In the genomic region with DNA sequence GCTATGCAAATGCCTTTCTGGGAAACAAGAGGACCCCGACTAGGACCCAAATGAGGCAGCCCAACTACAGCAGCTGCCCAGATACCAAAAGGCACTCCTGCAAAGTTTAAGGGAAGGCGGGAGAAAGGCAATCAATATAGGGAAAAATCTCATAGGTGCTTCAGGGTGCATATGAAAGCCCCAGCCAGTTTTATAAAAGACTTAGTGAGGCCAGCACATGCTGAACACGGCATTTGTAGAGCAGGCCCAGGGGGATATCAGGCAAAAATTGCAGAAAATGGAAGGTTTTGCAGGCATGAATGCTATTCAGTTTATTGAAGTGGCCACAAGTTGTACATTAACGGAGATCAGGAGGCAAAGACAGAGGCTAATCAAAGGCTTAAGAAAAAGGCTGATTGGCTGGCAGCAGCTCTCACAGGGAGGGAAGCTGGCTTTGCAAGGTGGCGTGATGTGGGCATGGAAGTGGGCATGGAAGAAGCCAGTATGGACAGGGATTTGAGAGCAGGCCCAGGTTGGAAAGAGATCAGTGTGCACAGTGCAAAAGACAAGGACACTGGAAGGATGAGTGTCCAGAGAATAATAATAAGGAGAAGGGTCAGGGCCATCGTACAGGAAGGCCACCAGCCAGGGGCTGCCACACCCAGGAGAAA, we compare ENCODE assay signal across 12 cellular contexts. TPM values are rescaled to one million over a fixed set of nuclear protein-coding genes. Genes with fewer than 3 reads are reported as not detected.
DNase-seq lines count a peak whose midpoint lies in the region; ATAC-seq, FAIRE-seq and TF ChIP-seq lines count a peak whose summit lies in the region.
"Had no signal": no experiment of that assay in that cellular context is flagged by ENCODE, and none has a peak within 500 bp of the region (broad histone marks: within the 10 kb centered on the region; RNA-seq: fewer than 3 reads in every experiment).

No MANE protein-coding gene starts in this region.

- CTCF ChIA-PET in A549 (lab: Yijun Ruan, JAX): interaction anchor here (0.5 kb wide), 1 partner anchor 11 kb away, joined by 6 read pairs; no protein-coding TSS in a partner anchor
- CTCF ChIA-PET in activated CD8-positive, alpha-beta memory T cell treated with anti-CD3 and anti-CD28 coated beads, Interleukin-2, amount 10 ng/mL, durations not matched to agents 7 days and 5 days (lab: Charles Lee): no interaction called here

- peak overlapping the region in 1 of 2 donors; percentile 42 for H3K9ac ChIP-seq in colonic mucosa (ENCODE audit: low read depth in 2 of 2, low read length in 2 of 2)

- H3K27me3 ChIP-seq in colonic mucosa: no peaks in the 10 kb centered on the region

- DNase-seq in A549 (ENCODE audit: low read depth in 1 of 2, low spot score in 1 of 2) (no peak), colonic mucosa (no peak), mucosa of gallbladder (ENCODE audit: low spot score) (peak; percentile 58)
- no peak for DNase-seq in effector CD4-positive, alpha-beta T cell
- no peak for DNase-seq in activated CD8-positive, alpha-beta memory T cell treated with anti-CD3 and anti-CD28 coated beads, Interleukin-2, amount 10 ng/mL, durations not matched to agents 7 days and 5 days
- DNase-seq in activated effector memory CD4-positive, alpha-beta T cell treated with Interleukin-2 at 50 U/mL for 16 hours: no peak
- DNase-seq: hippocampal formation, T-cell had no signal

- TF ChIP-seq EP300 in A549 (IDR thresholded peaks at IDR 0.05): no peak

- H3K27ac ChIP-seq in A549 (peak overlapping the region; percentile 71 to 79), colonic mucosa (peak overlapping the region; percentile 71)
- H3K27ac ChIP-seq: HL-60 had no signal

- H3K27me3 Mint-ChIP-seq in activated CD8-positive, alpha-beta memory T cell treated with anti-CD3 and anti-CD28 coated beads, Interleukin-2, amount 10 ng/mL, durations not matched to agents 7 days and 5 days: no peaks in the 10 kb centered on the region
- H3K27me3 Mint-ChIP-seq: T-cell had no signal

- 84% methylated on average over 6 of the region's 6 CpGs for WGBS in A549 (ENCODE audit: missing lambda C conversion rate)

- H3K4me1 Mint-ChIP-seq in activated CD8-positive, alpha-beta memory T cell treated with anti-CD3 and anti-CD28 coated beads, Interleukin-2, amount 10 ng/mL, durations not matched to agents 7 days and 5 days: no peaks in the 10 kb centered on the region
- H3K4me1 Mint-ChIP-seq: T-cell had no signal

- H3K9me3 ChIP-seq in A549: no peaks in the 10 kb centered on the region
- H3K9me3 ChIP-seq in colonic mucosa: no peaks in the 10 kb centered on the region

- H3K4me2 ChIP-seq in A549: no peak overlapping the region

- no peak for ATAC-seq in A549
- ATAC-seq in HG02642 (IDR thresholded peaks at IDR 0.05; ENCODE audit: poor library complexity, unreplicated experiment): peak; percentile 5
- ATAC-seq in HG03342 (IDR thresholded peaks at IDR 0.05; ENCODE audit: unreplicated experiment): no peak
- no peak for ATAC-seq in activated CD8-positive, alpha-beta memory T cell treated with anti-CD3 and anti-CD28 coated beads, Interleukin-2, amount 10 ng/mL, durations not matched to agents 7 days and 5 days
- ATAC-seq: T-cell had no signal

- TF ChIP-seq POLR2A in A549 (IDR thresholded peaks at IDR 0.05; ENCODE audit: low read length): no peak

- TF ChIP-seq CTCF in A549 (IDR thresholded peaks at IDR 0.05) (no peak), colonic mucosa (IDR thresholded peaks at IDR 0.05) (no peak)

- peaks cover 26% of the 10 kb centered on the region for H3K4me1 ChIP-seq in A549
- peaks cover 4% of the 10 kb centered on the region for H3K4me1 ChIP-seq in colonic mucosa

- intact Hi-C loops in colonic mucosa (cut with DNase I): no loop called here

- H3K4me3 Mint-ChIP-seq in activated CD8-positive, alpha-beta memory T cell treated with anti-CD3 and anti-CD28 coated beads, Interleukin-2, amount 10 ng/mL, durations not matched to agents 7 days and 5 days: no peak overlapping the region
- H3K4me3 Mint-ChIP-seq: T-cell had no signal

- no peaks in the 10 kb centered on the region for H3K36me3 Mint-ChIP-seq in activated CD8-positive, alpha-beta memory T cell treated with anti-CD3 and anti-CD28 coated beads, Interleukin-2, amount 10 ng/mL, durations not matched to agents 7 days and 5 days
- H3K36me3 Mint-ChIP-seq: T-cell had no signal

- no peak overlapping the region for H3K27ac Mint-ChIP-seq in activated CD8-positive, alpha-beta memory T cell treated with anti-CD3 and anti-CD28 coated beads, Interleukin-2, amount 10 ng/mL, durations not matched to agents 7 days and 5 days
- H3K27ac Mint-ChIP-seq: T-cell had no signal

- H3K4me3 ChIP-seq in A549: no peak overlapping the region
- no peak overlapping the region for H3K4me3 ChIP-seq in colonic mucosa

- no peaks in the 10 kb centered on the region for H3K36me3 ChIP-seq in colonic mucosa

- no peak for TF ChIP-seq RAD21 in A549 (conservative IDR thresholded peaks at IDR 0.05 in 1 of 2, IDR thresholded peaks at IDR 0.05 in 1 of 2)

- no peaks in the 10 kb centered on the region for H3K9me3 Mint-ChIP-seq in activated CD8-positive, alpha-beta memory T cell treated with anti-CD3 and anti-CD28 coated beads, Interleukin-2, amount 10 ng/mL, durations not matched to agents 7 days and 5 days (ENCODE audit: low read depth)
- H3K9me3 Mint-ChIP-seq: T-cell had no signal

- POLR2A ChIA-PET in A549 (lab: Yijun Ruan, JAX): no interaction called here

- no peak for FAIRE-seq in A549 (lab: Jason Lieb, UNC)

TF ChIP-seq in A549, 52 proteins besides CTCF, POLR2A, EP300 and RAD21:
- TF ChIP-seq ZNF302 (CRISPR knock-in tag; IDR thresholded peaks at IDR 0.05) (no peak), ZFP36 (IDR thresholded peaks at IDR 0.05; ENCODE audit: borderline replicate concordance, partially characterized antibody) (no peak), EHMT2 (IDR thresholded peaks at IDR 0.05; ENCODE audit: low read depth) (no peak), PHF8 (IDR thresholded peaks at IDR 0.05; ENCODE audit: borderline replicate concordance, low read depth) (no peak), USF2 (IDR thresholded peaks at IDR 0.05) (no peak), ZC3H11A (IDR thresholded peaks at IDR 0.05) (no peak), EHF (CRISPR knock-in tag; IDR thresholded peaks at IDR 0.05) (no peak), RARB (CRISPR knock-in tag; IDR thresholded peaks at IDR 0.05) (no peak), MYC (IDR thresholded peaks at IDR 0.05; ENCODE audit: borderline replicate concordance, low read length) (no peak), NFE2L2 (conservative IDR thresholded peaks at IDR 0.05; ENCODE audit: low read length) (no peak)
- TF ChIP-seq, protein P1, sequence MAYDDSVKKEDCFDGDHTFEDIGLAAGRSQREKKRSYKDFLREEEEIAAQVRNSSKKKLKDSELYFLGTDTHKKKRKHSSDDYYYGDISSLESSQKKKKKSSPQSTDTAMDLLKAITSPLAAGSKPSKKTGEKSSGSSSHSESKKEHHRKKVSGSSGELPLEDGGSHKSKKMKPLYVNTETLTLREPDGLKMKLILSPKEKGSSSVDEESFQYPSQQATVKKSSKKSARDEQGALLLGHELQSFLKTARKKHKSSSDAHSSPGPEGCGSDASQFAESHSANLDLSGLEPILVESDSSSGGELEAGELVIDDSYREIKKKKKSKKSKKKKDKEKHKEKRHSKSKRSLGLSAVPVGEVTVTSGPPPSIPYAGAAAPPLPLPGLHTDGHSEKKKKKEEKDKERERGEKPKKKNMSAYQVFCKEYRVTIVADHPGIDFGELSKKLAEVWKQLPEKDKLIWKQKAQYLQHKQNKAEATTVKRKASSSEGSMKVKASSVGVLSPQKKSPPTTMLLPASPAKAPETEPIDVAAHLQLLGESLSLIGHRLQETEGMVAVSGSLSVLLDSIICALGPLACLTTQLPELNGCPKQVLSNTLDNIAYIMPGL (CRISPR knock-in tag; IDR thresholded peaks at IDR 0.05; ENCODE audit: borderline replicate concordance): no peak
- TF ChIP-seq, protein P2, sequence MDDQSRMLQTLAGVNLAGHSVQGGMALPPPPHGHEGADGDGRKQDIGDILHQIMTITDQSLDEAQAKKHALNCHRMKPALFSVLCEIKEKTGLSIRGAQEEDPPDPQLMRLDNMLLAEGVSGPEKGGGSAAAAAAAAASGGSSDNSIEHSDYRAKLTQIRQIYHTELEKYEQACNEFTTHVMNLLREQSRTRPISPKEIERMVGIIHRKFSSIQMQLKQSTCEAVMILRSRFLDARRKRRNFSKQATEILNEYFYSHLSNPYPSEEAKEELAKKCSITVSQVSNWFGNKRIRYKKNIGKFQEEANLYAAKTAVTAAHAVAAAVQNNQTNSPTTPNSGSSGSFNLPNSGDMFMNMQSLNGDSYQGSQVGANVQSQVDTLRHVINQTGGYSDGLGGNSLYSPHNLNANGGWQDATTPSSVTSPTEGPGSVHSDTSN (IDR thresholded peaks at IDR 0.05): no peak

RNA-seq across cellular contexts. Expression of gene UGT2B7, which starts 37.7 kb away (rescaled TPM):
- polyA plus RNA-seq in A549 (2011; rRNA removed) (0.56 and 0.78 TPM in 2 replicates), A549 (2017; fragmentation: RNase III; extraction: RNeasy Plus Mini Kit Qiagen cat#74134 plus additional on column Dnase treatment) (0.22 to 0.51 TPM (median 0.30 TPM) in 3 replicates)
- 0.03 and 0.04 TPM in 2 replicates for polyA plus RNA-seq in A549 (2012; cell fraction: cytosol; rRNA removed)
- 0.04 and 0.23 TPM in 2 replicates for polyA plus RNA-seq in A549 (2012; cell fraction: nucleus; rRNA removed)
- polyA minus RNA-seq in A549 (2011; rRNA and poly(A)+ RNA removed): 0.25 TPM in 1 of 2 replicates, not detected in the other
- total RNA-seq in colonic mucosa (1 to 10 TPM; 3.0 to 8.4 TPM), mucosa of gallbladder (13.9 TPM)
- total RNA-seq in activated CD8-positive, alpha-beta memory T cell treated with anti-CD3 and anti-CD28 coated beads, Interleukin-2, amount 10 ng/mL, durations not matched to agents 7 days and 5 days: not detected
- total RNA-seq: esophagus mucosa had no signal
